ENCODE assay signal across 8 cellular contexts in the genomic region with DNA sequence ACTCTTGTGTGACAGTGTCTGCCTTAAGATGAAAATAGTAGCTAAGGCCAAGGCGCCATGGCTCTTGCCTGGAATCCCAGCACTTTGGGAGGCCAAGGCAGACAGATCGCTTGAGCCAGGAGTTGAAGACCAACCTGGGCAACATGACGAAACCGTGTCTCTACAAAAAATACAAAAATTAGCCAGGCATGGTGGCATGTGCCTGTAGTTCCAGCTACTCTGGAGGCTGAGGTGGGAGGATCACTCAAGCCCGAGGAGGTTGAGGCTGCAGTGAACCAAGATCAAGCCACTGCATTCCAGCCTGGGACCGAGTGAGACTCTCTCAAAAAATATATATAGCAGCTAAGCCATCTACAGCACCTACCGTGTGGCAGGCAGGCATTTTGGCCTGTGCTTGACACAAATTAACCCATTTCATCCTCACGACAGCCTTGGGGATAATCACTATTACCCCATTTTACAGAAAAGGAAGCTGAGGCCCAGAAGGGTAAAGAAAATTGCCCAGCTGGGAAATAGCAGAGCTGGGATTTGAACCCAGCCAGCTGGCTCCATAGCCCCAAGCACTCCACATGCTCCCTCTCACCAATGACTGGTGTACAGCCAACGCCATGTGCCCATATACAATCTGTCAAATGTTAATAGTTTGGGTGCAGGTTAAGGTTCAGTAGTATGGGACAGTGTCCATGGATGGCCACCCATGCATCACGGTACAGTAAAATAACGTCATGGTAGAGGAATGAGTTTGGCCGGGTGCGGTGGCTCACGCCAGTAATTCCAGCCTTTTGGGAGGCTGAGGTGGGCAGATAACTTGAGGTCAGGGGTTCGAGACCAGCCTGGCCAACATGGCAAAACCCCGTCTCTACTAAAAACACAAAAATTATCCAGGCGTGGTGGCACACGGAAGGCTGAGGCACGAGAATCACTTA. TPM values are rescaled to one million over a fixed set of nuclear protein-coding genes. Genes with fewer than 3 reads are reported as not detected.
A peak's percentile ranks its signal among the peaks of the same experiment; 100 is the strongest.
DNase-seq lines count a peak whose midpoint lies in the region; ATAC-seq and TF ChIP-seq lines count a peak whose summit lies in the region.

No MANE protein-coding gene starts in this region.

- no peak for TF ChIP-seq POLR2A in right lobe of liver (IDR thresholded peaks at IDR 0.05)

- no peak for TF ChIP-seq CTCF in right lobe of liver (IDR thresholded peaks at IDR 0.05)

- peak overlapping the region in 2 of 3 donors; percentile 62 to 83 for H3K27ac ChIP-seq in right lobe of liver

- H3K4me3 Mint-ChIP-seq in stimulated activated naive CD8-positive, alpha-beta T cell treated with anti-CD3 and anti-CD28 coated beads, Interleukin-15, Interleukin-2, amounts not matched to agents 100 ng/mL and 50 ng/mL, for 24 hours, result peak overlapping the region; percentile 94

- WGBS in right lobe of liver (ENCODE audit: insufficient coverage, low coverage, low lambda C conversion rate, missing lambda C conversion rate), result 69% methylated on average over 17 of the region's 19 CpGs

- H3K27me3 ChIP-seq in adipocyte (replicated peaks; ENCODE audit: control insufficient read depth, insufficient read depth, low read length) (no peaks in the 10 kb centered on the region), right lobe of liver (no peaks in the 10 kb centered on the region)

- peaks cover 61% of the 10 kb centered on the region for H3K36me3 Mint-ChIP-seq in stimulated activated naive CD8-positive, alpha-beta T cell treated with anti-CD3 and anti-CD28 coated beads, Interleukin-15, Interleukin-2, amounts not matched to agents 100 ng/mL and 50 ng/mL, for 24 hours (ENCODE audit: low read depth)

- DNase-seq in stimulated activated naive CD8-positive, alpha-beta T cell treated with anti-CD3 and anti-CD28 coated beads, Interleukin-15, Interleukin-2, amounts not matched to agents 100 U/mL and 50 U/mL, for 24 hours, result no peak
- DNase-seq in adipocyte (ENCODE audit: low read depth) (no peak), right lobe of liver (no peak), NCI-H345 (lab: John Stamatoyannopoulos, UW) (no peak), amygdala (lab: John Stamatoyannopoulos, UW) (no peak)
- no peak for DNase-seq in stimulated activated CD8-positive, alpha-beta memory T cell treated with anti-CD3 and anti-CD28 coated beads, Interleukin-4, amount 100 ng/mL, for 48 hours

- intact Hi-C loops in right lobe of liver (cut with DNase I), result no loop called here

- H3K4me1 Mint-ChIP-seq in stimulated activated naive CD8-positive, alpha-beta T cell treated with anti-CD3 and anti-CD28 coated beads, Interleukin-15, Interleukin-2, amounts not matched to agents 100 ng/mL and 50 ng/mL, for 24 hours (ENCODE audit: low read depth), result peaks cover 54% of the 10 kb centered on the region

- ATAC-seq in stimulated activated naive CD8-positive, alpha-beta T cell treated with anti-CD3 and anti-CD28 coated beads, Interleukin-15, Interleukin-2, amounts not matched to agents 100 U/mL and 50 U/mL, for 24 hours, result no peak
- ATAC-seq in right lobe of liver (no peak), HG03432 (IDR thresholded peaks at IDR 0.05; ENCODE audit: unreplicated experiment) (no peak)

- peak overlapping the region; percentile 99 for H3K9ac ChIP-seq in adipocyte (ENCODE audit: low read length)

- peak overlapping the region; percentile 99 for H3K27ac Mint-ChIP-seq in stimulated activated naive CD8-positive, alpha-beta T cell treated with anti-CD3 and anti-CD28 coated beads, Interleukin-15, Interleukin-2, amounts not matched to agents 100 ng/mL and 50 ng/mL, for 24 hours

- H3K4me3 ChIP-seq in adipocyte (ENCODE audit: low read length) (peak overlapping the region; percentile 99), right lobe of liver (peak overlapping the region in 1 of 3 donors; percentile 53)

- no peaks in the 10 kb centered on the region for H3K27me3 Mint-ChIP-seq in stimulated activated naive CD8-positive, alpha-beta T cell treated with anti-CD3 and anti-CD28 coated beads, Interleukin-15, Interleukin-2, amounts not matched to agents 100 ng/mL and 50 ng/mL, for 24 hours

- peaks cover 40% of the 10 kb centered on the region for H3K4me1 ChIP-seq in adipocyte (ENCODE audit: control insufficient read depth, insufficient read depth, low read length)
- peaks cover 0 to 14% (median 0%) of the 10 kb centered on the region in 4 donors for H3K4me1 ChIP-seq in right lobe of liver

- H3K9me3 Mint-ChIP-seq in stimulated activated naive CD8-positive, alpha-beta T cell treated with anti-CD3 and anti-CD28 coated beads, Interleukin-15, Interleukin-2, amounts not matched to agents 100 ng/mL and 50 ng/mL, for 24 hours, result no peaks in the 10 kb centered on the region

- H3K36me3 ChIP-seq in adipocyte (ENCODE audit: control insufficient read depth, insufficient read depth, low read length, severe bottlenecking), result peaks cover 45% of the 10 kb centered on the region
- H3K36me3 ChIP-seq in right lobe of liver, result no peaks in the 10 kb centered on the region

- H3K9me3 ChIP-seq in adipocyte (ENCODE audit: control insufficient read depth, low read length), result no peaks in the 10 kb centered on the region
- no peaks in the 10 kb centered on the region for H3K9me3 ChIP-seq in right lobe of liver

RNA-seq across cellular contexts. Expression of gene SLC1A5, which starts 3.1 kb away (rescaled TPM):
- 1 to 10 TPM; 1.8 to 8.0 (median 4.4) TPM for total RNA-seq in right lobe of liver

RNA-seq across cellular contexts. Expression of gene STRN4, which starts 39.1 kb away (rescaled TPM):
- total RNA-seq in right lobe of liver, result 10 to 100 TPM; 16.9 to 28.1 (median 23.7) TPM

RNA-seq across cellular contexts. Expression of gene FKRP, which starts 39.5 kb away (rescaled TPM):
- 1 to 10 TPM; 5.8 to 9.5 (median 7.4) TPM for total RNA-seq in right lobe of liver
